1 cellular context compared by ENCODE assay signal in genomic region chr2:18924905-18925691, GRCh38.
TF ChIP-seq lines count a peak whose summit lies in the region.

No MANE protein-coding gene starts in this region.

TF ChIP-seq in IMR-90, 13 proteins besides CTCF, POLR2A, EP300 and RAD21:
- TF ChIP-seq CEBPB (IDR thresholded peaks at IDR 0.05; ENCODE audit: low read depth, low read length): 0 out of 2 replicates have a peak, but pooled peaks have one; percentile 12
- TF ChIP-seq, protein P1, sequence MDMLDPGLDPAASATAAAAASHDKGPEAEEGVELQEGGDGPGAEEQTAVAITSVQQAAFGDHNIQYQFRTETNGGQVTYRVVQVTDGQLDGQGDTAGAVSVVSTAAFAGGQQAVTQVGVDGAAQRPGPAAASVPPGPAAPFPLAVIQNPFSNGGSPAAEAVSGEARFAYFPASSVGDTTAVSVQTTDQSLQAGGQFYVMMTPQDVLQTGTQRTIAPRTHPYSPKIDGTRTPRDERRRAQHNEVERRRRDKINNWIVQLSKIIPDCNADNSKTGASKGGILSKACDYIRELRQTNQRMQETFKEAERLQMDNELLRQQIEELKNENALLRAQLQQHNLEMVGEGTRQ (IDR thresholded peaks at IDR 0.05; ENCODE audit: low read depth, low read length): no peak
